In genomic region chr1:193674292-193674944, GRCh38 we compare ENCODE assay signal across 23 cellular contexts.
DNase-seq lines count a peak whose midpoint lies in the region; ATAC-seq, FAIRE-seq and TF ChIP-seq lines count a peak whose summit lies in the region.
"Had no signal": no experiment of that assay in that cellular context is flagged by ENCODE, and none has a peak within 500 bp of the region (broad histone marks: within the 10 kb centered on the region; RNA-seq: fewer than 3 reads in every experiment).

No MANE protein-coding gene starts in this region.

- H3K36me3 ChIP-seq in SU-DHL-6 (ENCODE audit: low read length), result no peaks in the 10 kb centered on the region
- H3K36me3 ChIP-seq: esophagus squamous epithelium, heart right ventricle had no signal

- peak overlapping the region; percentile 8 to 18 for H3K27ac Mint-ChIP-seq in effector memory CD8-positive, alpha-beta T cell
- H3K27ac Mint-ChIP-seq: brain had no signal

- TF ChIP-seq EP300 in A549 (IDR thresholded peaks at IDR 0.05), result no peak

- H3K9ac ChIP-seq in SU-DHL-6 (ENCODE audit: low read length), result no peak overlapping the region

- no peak for TF ChIP-seq CTCF in A549 (IDR thresholded peaks at IDR 0.05)
- TF ChIP-seq CTCF in SU-DHL-6 (IDR thresholded peaks at IDR 0.05; ENCODE audit: insufficient read depth, low read length, poor library complexity, severe bottlenecking), result no peak
- TF ChIP-seq CTCF in GM13976 (IDR thresholded peaks at IDR 0.05; ENCODE audit: borderline replicate concordance, control extremely low read depth, extremely low read depth, insufficient read depth, missing control alignments), result no peak

- no peak for TF ChIP-seq POLR2A in A549 (IDR thresholded peaks at IDR 0.05; ENCODE audit: low read length)
- no peak for TF ChIP-seq POLR2A in H54 (IDR thresholded peaks at IDR 0.05; ENCODE audit: low read depth, low read length)

- no peaks in the 10 kb centered on the region for H3F3A ChIP-seq in SU-DHL-6 (ENCODE audit: insufficient read depth)

- no peaks in the 10 kb centered on the region for H3K27me3 Mint-ChIP-seq in effector memory CD8-positive, alpha-beta T cell
- H3K27me3 Mint-ChIP-seq: brain; naive thymus-derived CD8-positive, alpha-beta T cell had no signal

- 0 out of 3 replicates have a peak, but pooled peaks cover 3% of the 10 kb centered on the region for H3K4me1 ChIP-seq in A549
- H3K4me1 ChIP-seq: esophagus squamous epithelium, heart right ventricle, testis had no signal

- H3K4me3 ChIP-seq in A549 (no peak overlapping the region), SU-DHL-6 (ENCODE audit: insufficient read depth, low read length, poor library complexity, severe bottlenecking) (no peak overlapping the region)
- H3K4me3 ChIP-seq: dorsolateral prefrontal cortex, esophagus squamous epithelium, GM12878, heart right ventricle, testis had no signal

- H3K9me2 ChIP-seq in SU-DHL-6 (replicated peaks; ENCODE audit: insufficient read depth, low read length), result no peaks in the 10 kb centered on the region

- H3K36me3 Mint-ChIP-seq in effector memory CD8-positive, alpha-beta T cell (ENCODE audit: insufficient read depth), result no peaks in the 10 kb centered on the region
- H3K36me3 Mint-ChIP-seq: brain; naive thymus-derived CD8-positive, alpha-beta T cell had no signal

- no peak for FAIRE-seq in A549 (lab: Jason Lieb, UNC)
- peak; percentile 58 for FAIRE-seq in H54 (lab: Jason Lieb, UNC)
- FAIRE-seq: GM12878, islet of Langerhans, RCC 7860 had no signal

- POLR2A ChIA-PET in A549 (lab: Yijun Ruan, JAX), result no interaction called here

- whole genome bisulfite sequencing in A549 (ENCODE audit: missing lambda C conversion rate), result 42% methylated on average over 7 of the region's 7 CpGs

- ATAC-seq in A549 (no peak), GM19452 (IDR thresholded peaks at IDR 0.05; ENCODE audit: unreplicated experiment) (no peak)
- peak; percentile 17 for ATAC-seq in effector memory CD8-positive, alpha-beta T cell (replicated peaks)
- ATAC-seq: GM12878; heart right ventricle; naive thymus-derived CD8-positive, alpha-beta T cell had no signal

- H3K4me1 Mint-ChIP-seq in effector memory CD8-positive, alpha-beta T cell (ENCODE audit: low read depth in 2 of 2), result peaks cover 4 to 6% of the 10 kb centered on the region in 2 donors
- H3K4me1 Mint-ChIP-seq: brain had no signal

- H3K4me3 Mint-ChIP-seq in effector memory CD8-positive, alpha-beta T cell, result no peak overlapping the region
- H3K4me3 Mint-ChIP-seq: brain; naive thymus-derived CD8-positive, alpha-beta T cell had no signal

- no peaks in the 10 kb centered on the region for H3K79me2 ChIP-seq in SU-DHL-6 (ENCODE audit: insufficient read depth, low read length)

- H2AFZ ChIP-seq in SU-DHL-6 (ENCODE audit: low read depth, low read length, severe bottlenecking), result peak overlapping the region; percentile 39

- no peak for DNase-seq in A549 (ENCODE audit: low read depth in 1 of 2, low spot score in 1 of 2)
- no peak for DNase-seq in H54 (ENCODE audit: insufficient read length, low spot score)
- DNase-seq in effector memory CD8-positive, alpha-beta T cell, result no peak
- no peak for DNase-seq in cortex of kidney (lab: John Stamatoyannopoulos, UW)
- DNase-seq in substantia nigra (lab: John Stamatoyannopoulos, UW), result no peak
- no peak for DNase-seq in GM13976 (ENCODE audit: low spot score)
- DNase-seq: activated effector memory CD4-positive, alpha-beta T cell treated with anti-CD3 and anti-CD28 coated beads, Interleukin-2, amount 50 U/mL, for 16 hours; dorsolateral prefrontal cortex; esophagus squamous epithelium; GDM1; heart right ventricle; KBM-7; mammary epithelial cell; naive thymus-derived CD8-positive, alpha-beta T cell; NCI-H1092 treated with DMSO at 0.1 percent for 48 hours; stimulated activated CD4-positive, alpha-beta T cell treated with anti-CD3 and anti-CD28 coated beads, Interleukin-2, amount 100 ng/mL, for 48 hours; testis had no signal

- CTCF ChIA-PET in A549 (lab: Yijun Ruan, JAX), result no interaction called here

- no peaks in the 10 kb centered on the region for H4K20me1 ChIP-seq in SU-DHL-6 (ENCODE audit: low read depth, low read length)

- H3K4me2 ChIP-seq in A549 (no peak overlapping the region), SU-DHL-6 (ENCODE audit: low read depth, low read length, poor library complexity, severe bottlenecking) (no peak overlapping the region)

- H3K27ac ChIP-seq in A549, result no peak overlapping the region
- no peak overlapping the region for H3K27ac ChIP-seq in SU-DHL-6 (ENCODE audit: low read depth, low read length)
- no peak overlapping the region for H3K27ac ChIP-seq in substantia nigra (ENCODE audit: low read depth, low read length, poor library complexity, severe bottlenecking)
- H3K27ac ChIP-seq: dorsolateral prefrontal cortex, esophagus squamous epithelium, heart right ventricle, testis had no signal

- H3K9me3 Mint-ChIP-seq in effector memory CD8-positive, alpha-beta T cell, result peaks cover 0 to 2% of the 10 kb centered on the region in 2 donors

- H3K9me3 ChIP-seq in A549 (no peaks in the 10 kb centered on the region), SU-DHL-6 (ENCODE audit: insufficient read depth, low read length) (no peaks in the 10 kb centered on the region)
- H3K9me3 ChIP-seq: esophagus squamous epithelium, testis had no signal

- no peaks in the 10 kb centered on the region for H3K27me3 ChIP-seq in SU-DHL-6 (ENCODE audit: low read length)
- H3K27me3 ChIP-seq: dorsolateral prefrontal cortex, esophagus squamous epithelium, heart right ventricle, testis had no signal

- no peak for TF ChIP-seq RAD21 in A549 (conservative IDR thresholded peaks at IDR 0.05 in 1 of 2, IDR thresholded peaks at IDR 0.05 in 1 of 2)

- in situ Hi-C loops in GM13976 (cut with MboI; ENCODE audit: low sequenced_read_pairs, unreplicated experiment), result no loop called here

TF ChIP-seq in A549, 52 proteins besides CTCF, POLR2A, EP300 and RAD21:
- TF ChIP-seq GATA3 (IDR thresholded peaks at IDR 0.05; ENCODE audit: borderline replicate concordance) (no peak), ZFP36 (IDR thresholded peaks at IDR 0.05; ENCODE audit: borderline replicate concordance, partially characterized antibody) (no peak), HOXA7 (CRISPR knock-in tag; IDR thresholded peaks at IDR 0.05) (no peak), FOSL2 (IDR thresholded peaks at IDR 0.05) (no peak), FOSL2 (CRISPR knock-in tag; IDR thresholded peaks at IDR 0.05) (peak; percentile 54; the same call in 1 of the 2 replicates), PHF8 (IDR thresholded peaks at IDR 0.05; ENCODE audit: borderline replicate concordance, low read depth) (no peak), RNF2 (IDR thresholded peaks at IDR 0.05; ENCODE audit: borderline replicate concordance, low read depth) (no peak), RFX5 (IDR thresholded peaks at IDR 0.05) (no peak), CHD4 (IDR thresholded peaks at IDR 0.05; ENCODE audit: borderline replicate concordance) (no peak), REST (IDR thresholded peaks at IDR 0.05) (no peak)
